Comparison of ENCODE assay signal across 8 cellular contexts in genomic region chr6:13762648-13763441, GRCh38. TPM values are rescaled to one million over a fixed set of nuclear protein-coding genes. Genes with fewer than 3 reads are reported as not detected.
A peak's percentile ranks its signal among the peaks of the same experiment; 100 is the strongest.
DNase-seq lines count a peak whose midpoint lies in the region; ATAC-seq and TF ChIP-seq lines count a peak whose summit lies in the region.

No MANE protein-coding gene starts in this region.

- peaks cover 47% of the 10 kb centered on the region for H3K4me1 Mint-ChIP-seq in activated naive CD4-positive, alpha-beta T cell treated with anti-CD3 and anti-CD28 coated beads, Interleukin-2, amount 50 U/mL, for 24 hours

- TF ChIP-seq CTCF in AG04450 (IDR thresholded peaks at IDR 0.05; ENCODE audit: low read depth, low read length), result no peak

- no peaks in the 10 kb centered on the region for H3K27me3 Mint-ChIP-seq in activated naive CD4-positive, alpha-beta T cell treated with anti-CD3 and anti-CD28 coated beads, Interleukin-2, amount 50 U/mL, for 24 hours

- H3K4me3 Mint-ChIP-seq in activated naive CD4-positive, alpha-beta T cell treated with anti-CD3 and anti-CD28 coated beads, Interleukin-2, amount 50 U/mL, for 24 hours, result peak overlapping the region; percentile 69

- H3K9me3 ChIP-seq in AG04450 (ENCODE audit: control insufficient read depth, insufficient read depth, low read length), result peaks cover 5% of the 10 kb centered on the region

- H3K4me3 ChIP-seq in AG04450 (ENCODE audit: low read depth, low read length), result peak overlapping the region; percentile 3; the same call in 1 of the 2 replicates

- H3K27ac ChIP-seq in AG04450 (ENCODE audit: low read depth, low read length) (peak overlapping the region; percentile 65), temporal lobe (ENCODE audit: low read depth, low read length) (peak overlapping the region; percentile 76)

- POLR2A ChIA-PET in AG04450 (lab: Yijun Ruan, JAX), result interaction anchor here (0.6 to 0.7 kb wide), 3 partner anchors 17 to 948 kb away, joined by 4 to 8 read pairs (median 5); no protein-coding TSS in a partner anchor

- no peaks in the 10 kb centered on the region for H3K9me3 Mint-ChIP-seq in activated naive CD4-positive, alpha-beta T cell treated with anti-CD3 and anti-CD28 coated beads, Interleukin-2, amount 50 U/mL, for 24 hours

- CTCF ChIA-PET in AG04450 (lab: Charles Lee), result interaction anchor here (0.6 to 2.9 kb wide), 6 partner anchors 32 to 304 kb away, joined by 3 to 21 read pairs (median 4); partner anchors contain the start of gene NOL7

- no peaks in the 10 kb centered on the region for H3K27me3 ChIP-seq in AG04450 (ENCODE audit: control insufficient read depth, insufficient read depth, low read length)

- ATAC-seq in HG03095 (IDR thresholded peaks at IDR 0.05; ENCODE audit: unreplicated experiment), result no peak
- no peak for ATAC-seq in GM21723 (IDR thresholded peaks at IDR 0.05; ENCODE audit: unreplicated experiment)

- H3K36me3 Mint-ChIP-seq in activated naive CD4-positive, alpha-beta T cell treated with anti-CD3 and anti-CD28 coated beads, Interleukin-2, amount 50 U/mL, for 24 hours, result no peaks in the 10 kb centered on the region

- peak overlapping the region; percentile 80 for H3K27ac Mint-ChIP-seq in activated naive CD4-positive, alpha-beta T cell treated with anti-CD3 and anti-CD28 coated beads, Interleukin-2, amount 50 U/mL, for 24 hours

- DNase-seq in AG04450 (ENCODE audit: low read depth, low spot score) (peak; percentile 81), KG1 (lab: John Stamatoyannopoulos, UW) (peak; percentile 48), hypothalamus (lab: John Stamatoyannopoulos, UW) (peak in 26 of 51 donors; percentile 2 to 68 (median 18)), islet precursor cell (no peak)

RNA-seq across cellular contexts. Expression of gene RANBP9, which starts 51.2 kb away (rescaled TPM):
- polyA plus RNA-seq in AG04450 (2011; rRNA removed), result 37.7 and 38.2 TPM in 2 replicates
- polyA minus RNA-seq in AG04450 (2011; rRNA and poly(A)+ RNA removed), result 25.0 and 38.6 TPM in 2 replicates
- 64.9 TPM for total RNA-seq in temporal lobe

RNA-seq across cellular contexts. Expression of gene MCUR1, which starts 51.5 kb away (rescaled TPM):
- 7.8 and 9.5 TPM in 2 replicates for polyA plus RNA-seq in AG04450 (2011; rRNA removed)
- 4.1 and 5.3 TPM in 2 replicates for polyA minus RNA-seq in AG04450 (2011; rRNA and poly(A)+ RNA removed)
- total RNA-seq in temporal lobe, result 25.8 TPM
